Comparison of ENCODE assay signal across 23 cellular contexts in the genomic region with DNA sequence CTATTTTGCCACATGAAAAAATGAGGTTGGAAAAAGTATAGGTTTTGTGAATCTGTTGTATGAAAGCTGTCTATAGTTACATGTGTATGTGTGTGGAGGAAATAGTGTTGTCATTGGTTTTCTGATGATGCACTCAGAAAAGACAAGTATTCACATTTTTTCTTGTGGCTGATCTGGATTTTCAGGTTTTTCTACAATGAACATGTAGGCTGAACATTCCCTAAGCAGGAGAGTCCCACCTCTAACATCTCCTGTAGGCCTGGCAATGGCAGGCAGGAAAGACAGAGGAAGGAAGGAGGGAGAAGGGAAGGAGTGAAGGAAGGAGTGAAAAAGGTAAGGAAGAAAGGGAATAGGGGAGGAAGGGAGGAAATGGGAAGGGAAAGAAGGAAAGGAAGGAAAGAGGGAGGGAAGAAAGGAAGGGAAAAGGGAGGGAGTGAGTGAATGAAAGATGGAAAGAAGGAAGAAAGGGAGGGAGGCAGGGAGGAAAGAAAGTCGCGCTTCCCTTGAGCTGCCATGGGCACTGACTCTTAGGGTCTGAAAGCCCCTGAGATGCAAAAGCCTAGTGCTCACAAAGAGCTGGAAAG. TPM values are rescaled to one million over a fixed set of nuclear protein-coding genes. Genes with fewer than 3 reads are reported as not detected.
"Had no signal": no experiment of that assay in that cellular context is flagged by ENCODE, and none has a peak within 500 bp of the region (broad histone marks: within the 10 kb centered on the region; RNA-seq: fewer than 3 reads in every experiment).

No MANE protein-coding gene starts in this region.

- H3K4me3 ChIP-seq: adrenal gland, dorsolateral prefrontal cortex, gastrocnemius medialis, heart left ventricle, left lung, suprapubic skin, upper lobe of left lung had no signal

- H3K4me1 ChIP-seq: adrenal gland, gastrocnemius medialis, heart left ventricle, left lung, suprapubic skin, upper lobe of left lung had no signal

- H3K36me3 Mint-ChIP-seq: activated naive CD4-positive, alpha-beta T cell treated with anti-CD3 and anti-CD28 coated beads, Interleukin-2, amount 10 ng/mL, durations not matched to agents 7 days and 5 days had no signal

- ATAC-seq: activated CD4-positive, CD25-positive, alpha-beta regulatory T cell treated with anti-CD3 and anti-CD28 coated beads, Interleukin-2, amount 50 U/mL, for 24 hours; gastrocnemius medialis; heart left ventricle; left lung; naive thymus-derived CD8-positive, alpha-beta T cell had no signal

- H3K27me3 ChIP-seq: gastrocnemius medialis, upper lobe of left lung had no signal

- H3K27me3 Mint-ChIP-seq: stimulated activated naive CD8-positive, alpha-beta T cell treated with anti-CD3 and anti-CD28 coated beads, Interleukin-15, Interleukin-2, amounts not matched to agents 100 ng/mL and 50 ng/mL, for 24 hours had no signal

- H3K4me3 Mint-ChIP-seq: activated naive CD4-positive, alpha-beta T cell treated with anti-CD3 and anti-CD28 coated beads, Interleukin-2, amount 10 ng/mL, durations not matched to agents 7 days and 5 days; memory B cell; naive thymus-derived CD8-positive, alpha-beta T cell; stimulated activated naive CD8-positive, alpha-beta T cell treated with anti-CD3 and anti-CD28 coated beads, Interleukin-15, Interleukin-2, amounts not matched to agents 100 ng/mL and 50 ng/mL, for 24 hours had no signal

- H3K36me3 ChIP-seq: adrenal gland, gastrocnemius medialis, heart left ventricle, left lung, neutrophil, suprapubic skin, upper lobe of left lung had no signal

- H3K4me1 Mint-ChIP-seq: activated naive CD4-positive, alpha-beta T cell treated with anti-CD3 and anti-CD28 coated beads, Interleukin-2, amount 10 ng/mL, durations not matched to agents 7 days and 5 days had no signal

- H3K27ac Mint-ChIP-seq: activated naive CD4-positive, alpha-beta T cell treated with anti-CD3 and anti-CD28 coated beads, Interleukin-2, amount 10 ng/mL, durations not matched to agents 7 days and 5 days; activated T-helper 2 cell treated with anti-CD3 and anti-CD28 coated beads, Interferon-gamma antibody, Interleukin-2, Interleukin-4, amounts not matched to agents 10 μg/mL and 5 μg/mL and 100 μg/mL, durations not matched to agents 14 hours and 24 hours and 36 hours; memory B cell; stimulated activated naive CD8-positive, alpha-beta T cell treated with anti-CD3 and anti-CD28 coated beads, Interleukin-15, Interleukin-2, amounts not matched to agents 100 ng/mL and 50 ng/mL, for 24 hours had no signal

- DNase-seq: activated CD4-positive, alpha-beta T cell treated with anti-CD3 and anti-CD28 coated beads, Interleukin-2, amount 50 U/mL, for 1 hour; activated naive CD4-positive, alpha-beta T cell treated with anti-CD3 and anti-CD28 coated beads, Interleukin-2, amount 10 ng/mL, durations not matched to agents 7 days and 5 days; activated T-cell treated with anti-CD3 and anti-CD28 coated beads for 4 hours; adrenal gland; dorsolateral prefrontal cortex; gastrocnemius medialis; heart left ventricle; kidney; left lung; naive thymus-derived CD8-positive, alpha-beta T cell; posterior cingulate gyrus; T-helper 9 cell; upper lobe of left lung had no signal

- H3K9me3 ChIP-seq: adrenal gland, gastrocnemius medialis, neutrophil had no signal

- H3K27ac ChIP-seq: adrenal gland, dorsolateral prefrontal cortex, gastrocnemius medialis, heart left ventricle, left lung, neutrophil, suprapubic skin, upper lobe of left lung had no signal

RNA-seq across cellular contexts. Expression of a gene that starts 0.5 kb away (rescaled TPM):
- total RNA-seq: activated CD8-positive, alpha-beta memory T cell treated with anti-CD3 and anti-CD28 coated beads for 36 hours; activated T-helper 2 cell treated with anti-CD3 and anti-CD28 coated beads, Interferon-gamma antibody, Interleukin-2, Interleukin-4, amounts not matched to agents 10 μg/mL and 5 μg/mL and 100 μg/mL, durations not matched to agents 14 hours and 24 hours and 36 hours; adrenal gland; cardiac septum; dorsolateral prefrontal cortex; fibroblast of lung; gastrocnemius medialis; heart left ventricle; kidney; left lung; mucosa of gallbladder; naive thymus-derived CD8-positive, alpha-beta T cell; upper lobe of left lung had no signal
- polyA plus RNA-seq: adrenal gland; fibroblast of lung; heart left ventricle; naive thymus-derived CD8-positive, alpha-beta T cell had no signal

RNA-seq across cellular contexts. Expression of a gene that starts 5.8 kb away (rescaled TPM):
- total RNA-seq: activated CD8-positive, alpha-beta memory T cell treated with anti-CD3 and anti-CD28 coated beads for 36 hours; activated T-helper 2 cell treated with anti-CD3 and anti-CD28 coated beads, Interferon-gamma antibody, Interleukin-2, Interleukin-4, amounts not matched to agents 10 μg/mL and 5 μg/mL and 100 μg/mL, durations not matched to agents 14 hours and 24 hours and 36 hours; adrenal gland; cardiac septum; dorsolateral prefrontal cortex; fibroblast of lung; gastrocnemius medialis; heart left ventricle; kidney; left lung; mucosa of gallbladder; naive thymus-derived CD8-positive, alpha-beta T cell; upper lobe of left lung had no signal
- polyA plus RNA-seq: adrenal gland; fibroblast of lung; heart left ventricle; naive thymus-derived CD8-positive, alpha-beta T cell had no signal

RNA-seq across cellular contexts. Expression of a gene that starts 9.3 kb away (rescaled TPM):
- total RNA-seq: activated CD8-positive, alpha-beta memory T cell treated with anti-CD3 and anti-CD28 coated beads for 36 hours; activated T-helper 2 cell treated with anti-CD3 and anti-CD28 coated beads, Interferon-gamma antibody, Interleukin-2, Interleukin-4, amounts not matched to agents 10 μg/mL and 5 μg/mL and 100 μg/mL, durations not matched to agents 14 hours and 24 hours and 36 hours; adrenal gland; cardiac septum; dorsolateral prefrontal cortex; fibroblast of lung; gastrocnemius medialis; heart left ventricle; kidney; left lung; mucosa of gallbladder; naive thymus-derived CD8-positive, alpha-beta T cell; upper lobe of left lung had no signal
- polyA plus RNA-seq: adrenal gland; fibroblast of lung; heart left ventricle; naive thymus-derived CD8-positive, alpha-beta T cell had no signal

RNA-seq across cellular contexts. Expression of a gene that starts 53.2 kb away (rescaled TPM):
- total RNA-seq: activated CD8-positive, alpha-beta memory T cell treated with anti-CD3 and anti-CD28 coated beads for 36 hours; adrenal gland; cardiac septum; dorsolateral prefrontal cortex; fibroblast of lung; gastrocnemius medialis; heart left ventricle; kidney; left lung; mucosa of gallbladder; suprapubic skin; upper lobe of left lung had no signal
- polyA plus RNA-seq: adrenal gland, fibroblast of lung, heart left ventricle had no signal
